In the genomic region with DNA sequence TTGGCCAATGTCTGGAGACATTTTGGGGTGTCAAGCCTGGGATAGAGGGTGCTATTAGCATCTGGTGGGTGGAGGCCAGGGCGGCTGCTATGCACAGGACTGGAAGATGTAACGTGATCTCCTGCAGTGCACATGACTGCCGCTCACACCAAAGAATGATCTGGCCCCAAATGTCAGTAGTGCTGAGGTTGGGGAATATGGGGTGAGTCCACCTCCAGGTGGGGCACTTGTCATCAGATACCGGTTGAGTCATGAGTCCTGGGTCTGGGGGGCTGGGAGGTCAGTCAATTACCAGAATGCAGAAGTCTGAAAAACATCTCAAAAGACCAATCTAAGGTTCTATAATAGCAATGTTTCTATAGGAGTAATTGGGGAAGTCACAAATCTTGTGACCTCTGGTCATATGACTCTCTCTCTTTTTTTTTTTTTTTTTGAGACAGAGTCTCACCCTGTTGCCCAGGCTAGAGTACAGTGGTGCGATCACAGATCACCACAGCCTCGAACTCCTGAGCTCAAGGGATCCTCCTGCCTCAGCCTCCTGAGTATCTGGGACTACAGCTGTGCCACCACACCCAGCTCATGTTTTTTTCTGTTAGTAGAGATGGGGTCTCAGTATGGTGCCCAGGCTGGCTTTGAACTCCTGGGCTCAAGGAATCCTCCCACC, we compare ENCODE assay signal across 14 cellular contexts. TPM values are rescaled to one million over a fixed set of nuclear protein-coding genes. Genes with fewer than 3 reads are reported as not detected.
DNase-seq lines count a peak whose midpoint lies in the region; ATAC-seq, FAIRE-seq and TF ChIP-seq lines count a peak whose summit lies in the region.
"Had no signal": no experiment of that assay in that cellular context is flagged by ENCODE, and none has a peak within 500 bp of the region (broad histone marks: within the 10 kb centered on the region; RNA-seq: fewer than 3 reads in every experiment).

No MANE protein-coding gene starts in this region.

- no peak overlapping the region for H3K4me3 Mint-ChIP-seq in T-helper 17 cell
- H3K4me3 Mint-ChIP-seq in activated naive CD8-positive, alpha-beta T cell treated with anti-CD3 and anti-CD28 coated beads, Interleukin-2, amount 50 U/mL, for 24 hours, result no peak overlapping the region
- H3K4me3 Mint-ChIP-seq: brain had no signal

- CTCF ChIA-PET in A549 (lab: Yijun Ruan, JAX), result interaction anchor here (3.2 kb wide), 1 partner anchor 9 kb away, joined by 15 read pairs; no protein-coding TSS in a partner anchor
- CTCF ChIA-PET in IMR-90 (lab: Yijun Ruan, JAX), result interaction anchor here (0.6 kb wide), 1 partner anchor 94 kb away, joined by 3 read pairs; no protein-coding TSS in a partner anchor

- H3K4me2 ChIP-seq in A549 (0 out of 3 replicates have a peak overlapping the region, but pooled peaks have one; percentile 0), IMR-90 (ENCODE audit: low read depth, low read length) (no peak overlapping the region), hepatocyte (no peak overlapping the region)
- H3K4me2 ChIP-seq: BLaER1 had no signal

- peaks cover 39% of the 10 kb centered on the region for H3K27me3 Mint-ChIP-seq in T-helper 17 cell
- H3K27me3 Mint-ChIP-seq in activated naive CD8-positive, alpha-beta T cell treated with anti-CD3 and anti-CD28 coated beads, Interleukin-2, amount 50 U/mL, for 24 hours, result peaks cover 3% of the 10 kb centered on the region

- no peak for FAIRE-seq in A549 (lab: Jason Lieb, UNC)

- H3K18ac ChIP-seq in IMR-90 (ENCODE audit: low read depth, low read length), result no peak overlapping the region

- 69% methylated on average over 6 of the region's 6 CpGs for WGBS in A549 (ENCODE audit: missing lambda C conversion rate)
- no CpG with 5 or more reads among the region's 6 CpGs for WGBS in IMR-90 (ENCODE audit: extremely low coverage in 2 of 2, insufficient read length in 1 of 2), 2 experiments
- 65% methylated on average over 6 of the region's 6 CpGs for WGBS in hepatocyte (ENCODE audit: low lambda C conversion rate, missing lambda C conversion rate)

- H2BK120ac ChIP-seq in IMR-90 (ENCODE audit: low read depth, low read length), result no peak overlapping the region

- no peaks in the 10 kb centered on the region for H3K9me1 ChIP-seq in IMR-90 (ENCODE audit: insufficient read depth, low read length)

- no peak overlapping the region for H4K8ac ChIP-seq in IMR-90 (ENCODE audit: low read depth in 2 of 2, low read length in 2 of 2)

- H2BK5ac ChIP-seq in IMR-90 (ENCODE audit: low read depth, low read length, poor library complexity, severe bottlenecking), result no peak overlapping the region

- no TSS peak for BruUV-seq in IMR-90 (replicated peaks; lab: Mats Ljungman, UMichigan)

- TF ChIP-seq POLR2A in A549 (IDR thresholded peaks at IDR 0.05; ENCODE audit: low read length), result no peak
- TF ChIP-seq POLR2A in IMR-90 (IDR thresholded peaks at IDR 0.05; ENCODE audit: low read depth, low read length), result no peak

- intact Hi-C loops in IMR-90 (cut with micrococcal nuclease), result no loop called here
- intact Hi-C loops in left lung (cut with DNase I), result no loop called here

- POLR2A ChIA-PET in A549 (lab: Yijun Ruan, JAX) (no interaction called here), IMR-90 (lab: Charles Lee; ENCODE audit: unreplicated experiment) (no interaction called here)

- H2AK9ac ChIP-seq in IMR-90 (replicated peaks; ENCODE audit: low read depth, low read length, poor library complexity), result no peak overlapping the region

- peaks cover 60% of the 10 kb centered on the region for H3K4me1 ChIP-seq in A549
- H3K4me1 ChIP-seq in IMR-90 (ENCODE audit: control insufficient read depth, insufficient read depth, low read length), result no peaks in the 10 kb centered on the region
- peaks cover 0 to 21% of the 10 kb centered on the region in 2 donors for H3K4me1 ChIP-seq in left lung
- H3K4me1 ChIP-seq in hepatocyte (ENCODE audit: insufficient read depth), result peaks cover 10% of the 10 kb centered on the region

- no peak overlapping the region for H4K91ac ChIP-seq in IMR-90 (ENCODE audit: insufficient read depth, low read depth, low read length)

- H3K9me3 ChIP-seq in A549 (no peaks in the 10 kb centered on the region), IMR-90 (ENCODE audit: control insufficient read depth, insufficient read depth, low read length) (no peaks in the 10 kb centered on the region), T-helper 17 cell (ENCODE audit: control insufficient read depth, low read length, poor library complexity, severe bottlenecking) (no peaks in the 10 kb centered on the region), left lung (no peaks in the 10 kb centered on the region), hepatocyte (ENCODE audit: low read depth) (no peaks in the 10 kb centered on the region)
- H3K9me3 ChIP-seq: BLaER1 had no signal

- no peaks in the 10 kb centered on the region for H3K79me2 ChIP-seq in hepatocyte

- no peaks in the 10 kb centered on the region for H3K4me1 Mint-ChIP-seq in T-helper 17 cell
- no peaks in the 10 kb centered on the region for H3K4me1 Mint-ChIP-seq in activated naive CD8-positive, alpha-beta T cell treated with anti-CD3 and anti-CD28 coated beads, Interleukin-2, amount 50 U/mL, for 24 hours

- no peak overlapping the region for H3K9ac ChIP-seq in IMR-90 (ENCODE audit: low read depth, low read length)
- H3K9ac ChIP-seq: BLaER1 had no signal

- no peak overlapping the region for H3K14ac ChIP-seq in IMR-90 (replicated peaks; ENCODE audit: low read depth, low read length)

- H4K20me1 ChIP-seq in IMR-90 (ENCODE audit: insufficient read depth, low read length) (no peaks in the 10 kb centered on the region), hepatocyte (ENCODE audit: insufficient read depth, poor library complexity, severe bottlenecking) (no peaks in the 10 kb centered on the region)
- H4K20me1 ChIP-seq: BLaER1 had no signal

- DNase-seq in A549 (ENCODE audit: low read depth in 1 of 2, low spot score in 1 of 2) (peak in 1 of 2 experiments; percentile 40), IMR-90 (no peak), T-helper 17 cell (no peak), left lung (peak in 1 of 2 donors; percentile 64), hepatocyte (ENCODE audit: low spot score) (no peak), DMS153 treated with DMSO at 0.1 percent for 48 hours (lab: John Stamatoyannopoulos, UW; ENCODE audit: unreplicated experiment) (no peak)
- DNase-seq in activated CD8-positive, alpha-beta memory T cell treated with anti-CD3 and anti-CD28 coated beads, Interleukin-2, amount 50 U/mL, for 4 hours, result no peak
- DNase-seq in activated naive CD8-positive, alpha-beta T cell treated with anti-CD3 and anti-CD28 coated beads, Interleukin-2, amount 50 U/mL, for 24 hours, result no peak
- DNase-seq: activated T-cell treated with anti-CD3 and anti-CD28 coated beads, Interleukin-2, amount 50 U/mL, for 48 hours; islet precursor cell; NCI-H1092 treated with DMSO at 0.1 percent for 48 hours had no signal

- H3K9me3 Mint-ChIP-seq in activated naive CD8-positive, alpha-beta T cell treated with anti-CD3 and anti-CD28 coated beads, Interleukin-2, amount 50 U/mL, for 24 hours, result no peaks in the 10 kb centered on the region
- H3K9me3 Mint-ChIP-seq: brain had no signal

- TF ChIP-seq RAD21 in A549 (conservative IDR thresholded peaks at IDR 0.05 in 1 of 2, IDR thresholded peaks at IDR 0.05 in 1 of 2), result no peak
- no peak for TF ChIP-seq RAD21 in IMR-90 (IDR thresholded peaks at IDR 0.05; ENCODE audit: low read length)

- H2AFZ ChIP-seq in IMR-90 (replicated peaks; ENCODE audit: low read length, poor library complexity) (no peak overlapping the region), hepatocyte (no peak overlapping the region)

- peak; percentile 13 to 23; a peak in 1 of 6 replicates for ATAC-seq in A549
- ATAC-seq in IMR-90 (ENCODE audit: low read depth), result peak; percentile 66
- peak; percentile 36 for ATAC-seq in T-helper 17 cell
- peak; percentile 64 for ATAC-seq in left lung
- no peak for ATAC-seq in activated naive CD8-positive, alpha-beta T cell treated with anti-CD3 and anti-CD28 coated beads, Interleukin-2, amount 50 U/mL, for 24 hours

- in situ Hi-C loops in IMR-90 (cut with MboI; ENCODE audit: low sequenced_read_pairs), result no loop called here

- no peak overlapping the region for H2AK5ac ChIP-seq in IMR-90 (ENCODE audit: low read depth, low read length)

- no peak for TF ChIP-seq EP300 in A549 (IDR thresholded peaks at IDR 0.05)

- H3K36me3 Mint-ChIP-seq in T-helper 17 cell (ENCODE audit: low read depth), result peaks cover 2% of the 10 kb centered on the region
- no peaks in the 10 kb centered on the region for H3K36me3 Mint-ChIP-seq in activated naive CD8-positive, alpha-beta T cell treated with anti-CD3 and anti-CD28 coated beads, Interleukin-2, amount 50 U/mL, for 24 hours (ENCODE audit: low read depth)
- H3K36me3 Mint-ChIP-seq: brain had no signal

- no peak for TF ChIP-seq CTCF in A549 (IDR thresholded peaks at IDR 0.05)
- no peak for TF ChIP-seq CTCF in IMR-90 (conservative IDR thresholded peaks at IDR 0.05; ENCODE audit: low read depth, low read length)
- TF ChIP-seq CTCF in left lung (IDR thresholded peaks at IDR 0.05), result no peak
- no peak for TF ChIP-seq CTCF in hepatocyte (IDR thresholded peaks at IDR 0.05; ENCODE audit: poor library complexity)

- peak overlapping the region; percentile 72 to 87 for H3K27ac ChIP-seq in A549
- H3K27ac ChIP-seq in IMR-90 (ENCODE audit: insufficient read depth, low read length), result no peak overlapping the region
- H3K27ac ChIP-seq in left lung, result peak overlapping the region; percentile 17 to 53
- no peak overlapping the region for H3K27ac ChIP-seq in hepatocyte
- H3K27ac ChIP-seq: BLaER1 had no signal

- H3K4me3 ChIP-seq in A549 (no peak overlapping the region), IMR-90 (ENCODE audit: insufficient read depth, low read depth, low read length) (no peak overlapping the region), left lung (no peak overlapping the region), hepatocyte (no peak overlapping the region)
- H3K4me3 ChIP-seq: BLaER1 had no signal

- H3K4ac ChIP-seq in IMR-90 (ENCODE audit: low read depth, low read length), result no peak overlapping the region

- H3K27ac Mint-ChIP-seq in T-helper 17 cell, result no peak overlapping the region
- no peak overlapping the region for H3K27ac Mint-ChIP-seq in activated naive CD8-positive, alpha-beta T cell treated with anti-CD3 and anti-CD28 coated beads, Interleukin-2, amount 50 U/mL, for 24 hours

- H3K56ac ChIP-seq in IMR-90 (ENCODE audit: extremely low read depth, insufficient read depth, low read length), result no peak overlapping the region

- no peaks in the 10 kb centered on the region for H3K9me2 ChIP-seq in hepatocyte (replicated peaks; ENCODE audit: insufficient read depth)

- no peak overlapping the region for H4K5ac ChIP-seq in IMR-90 (ENCODE audit: low read depth, low read length)

- H3K36me3 ChIP-seq in IMR-90 (ENCODE audit: control insufficient read depth, insufficient read depth, low read length) (no peaks in the 10 kb centered on the region), left lung (no peaks in the 10 kb centered on the region), hepatocyte (replicated peaks; ENCODE audit: insufficient read depth, low read depth) (no peaks in the 10 kb centered on the region)
- H3K36me3 ChIP-seq: BLaER1 had no signal

- H3K79me1 ChIP-seq in IMR-90 (ENCODE audit: low read depth in 1 of 2, low read length in 2 of 2), result no peaks in the 10 kb centered on the region

- peaks cover 3% of the 10 kb centered on the region; the same call in 1 of the 2 replicates for H3K27me3 ChIP-seq in IMR-90 (ENCODE audit: control insufficient read depth, insufficient read depth, low read length)
- H3K27me3 ChIP-seq in left lung, result peaks cover 0 to 3% of the 10 kb centered on the region in 2 donors
- no peaks in the 10 kb centered on the region for H3K27me3 ChIP-seq in hepatocyte
- H3K27me3 ChIP-seq: BLaER1 had no signal

- no peak overlapping the region for H2BK20ac ChIP-seq in IMR-90 (ENCODE audit: low read depth, low read length)

- dilution Hi-C loops in IMR-90 (cut with HindIII; ENCODE audit: low sequenced_read_pairs, unreplicated experiment), result no loop called here

- H2BK15ac ChIP-seq in IMR-90 (ENCODE audit: low read depth, low read length), result no peak overlapping the region

- no peak overlapping the region for H3K23ac ChIP-seq in IMR-90 (ENCODE audit: low read depth, low read length)

RNA-seq across cellular contexts. Expression of a gene that starts 6.0 kb away (rescaled TPM):
- polyA plus RNA-seq in A549 (2011; rRNA removed) (21.0 and 22.0 TPM in 2 replicates), A549 (2017; fragmentation: RNase III; extraction: RNeasy Plus Mini Kit Qiagen cat#74134 plus additional on column Dnase treatment) (26.3 to 28.0 TPM (median 26.7 TPM) in 3 replicates), IMR-90 (2012; rRNA removed) (10.9 and 13.4 TPM in 2 replicates), hepatocyte (24.7 and 26.7 TPM in 2 replicates)
- polyA plus RNA-seq in A549 (2012; cell fraction: cytosol; rRNA removed), result 45.0 and 55.4 TPM in 2 replicates
- polyA plus RNA-seq in A549 (2012; cell fraction: nucleus; rRNA removed), result 41.1 and 51.2 TPM in 2 replicates
- polyA minus RNA-seq in A549 (2011; rRNA and poly(A)+ RNA removed), result 10.7 and 18.6 TPM in 2 replicates
- total RNA-seq in IMR-90 (2012; rRNA removed) (5.6 and 6.3 TPM in 2 replicates), T-helper 17 cell (under 1 TPM in 1 of 2 donors, not detected in 1; 0.42 TPM), left lung (10 to 100 TPM; 12.9 to 13.8 TPM), hepatocyte (10.3 and 13.8 TPM in 2 replicates)
- 13.3 and 17.0 TPM in 2 replicates for polyA plus RNA-seq in IMR-90 (2012; cell fraction: cytosol; rRNA removed)
- 6.4 and 14.7 TPM in 2 replicates for polyA plus RNA-seq in IMR-90 (2012; cell fraction: nucleus; rRNA removed; ENCODE audit: low replicate concordance)

RNA-seq across cellular contexts. Expression of a gene that starts 12.5 kb away (rescaled TPM):
- polyA plus RNA-seq in A549 (2011; rRNA removed), result 3.7 and 3.9 TPM in 2 replicates
- 6.4 and 8.1 TPM in 2 replicates for polyA plus RNA-seq in A549 (2012; cell fraction: cytosol; rRNA removed)
- polyA plus RNA-seq in A549 (2012; cell fraction: nucleus; rRNA removed), result 10.0 and 10.8 TPM in 2 replicates
- 5.4 to 7.3 TPM (median 6.5 TPM) in 3 replicates for polyA plus RNA-seq in A549 (2017; fragmentation: RNase III; extraction: RNeasy Plus Mini Kit Qiagen cat#74134 plus additional on column Dnase treatment)
- polyA minus RNA-seq in A549 (2011; rRNA and poly(A)+ RNA removed), result 3.8 and 4.2 TPM in 2 replicates
- not detected in 2 replicates for total RNA-seq in IMR-90 (2012; rRNA removed)
- not detected in 2 replicates for polyA plus RNA-seq in IMR-90 (2012; rRNA removed)
- polyA plus RNA-seq in IMR-90 (2012; cell fraction: cytosol; rRNA removed), result not detected in 2 replicates
- polyA plus RNA-seq in IMR-90 (2012; cell fraction: nucleus; rRNA removed; ENCODE audit: low replicate concordance), result not detected in 2 replicates
- not detected for total RNA-seq in T-helper 17 cell
- 1 to 10 TPM; 1.5 to 3.2 TPM for total RNA-seq in left lung
- total RNA-seq in hepatocyte, result 0.43 and 1.3 TPM in 2 replicates
- polyA plus RNA-seq in hepatocyte, result 0.39 and 1.1 TPM in 2 replicates
- total RNA-seq: epithelial cell of proximal tubule had no signal

RNA-seq across cellular contexts. Expression of a gene that starts 55.4 kb away (rescaled TPM):
- polyA plus RNA-seq in A549 (2011; rRNA removed) (not detected in 2 replicates), A549 (2017; fragmentation: RNase III; extraction: RNeasy Plus Mini Kit Qiagen cat#74134 plus additional on column Dnase treatment) (not detected in 3 replicates), IMR-90 (2012; rRNA removed) (not detected in 2 replicates), hepatocyte (0.06 TPM in 1 of 2 replicates, not detected in the other)
- not detected in 2 replicates for polyA plus RNA-seq in A549 (2012; cell fraction: cytosol; rRNA removed)
- 0.01 TPM in 1 of 2 replicates, not detected in the other for polyA plus RNA-seq in A549 (2012; cell fraction: nucleus; rRNA removed)
- polyA minus RNA-seq in A549 (2011; rRNA and poly(A)+ RNA removed), result not detected in 2 replicates
- total RNA-seq in IMR-90 (2012; rRNA removed) (not detected in 2 replicates), T-helper 17 cell (not detected), left lung (not detected), hepatocyte (0.04 and 0.10 TPM in 2 replicates)
- polyA plus RNA-seq in IMR-90 (2012; cell fraction: cytosol; rRNA removed), result not detected in 2 replicates
- not detected in 2 replicates for polyA plus RNA-seq in IMR-90 (2012; cell fraction: nucleus; rRNA removed; ENCODE audit: low replicate concordance)

RNA-seq across cellular contexts. Expression of a gene that starts 57.8 kb away (rescaled TPM):
- polyA plus RNA-seq in A549 (2011; rRNA removed) (13.2 and 22.3 TPM in 2 replicates), A549 (2017; fragmentation: RNase III; extraction: RNeasy Plus Mini Kit Qiagen cat#74134 plus additional on column Dnase treatment) (21.9 to 25.9 TPM (median 25.8 TPM) in 3 replicates), IMR-90 (2012; rRNA removed) (37.1 and 44.5 TPM in 2 replicates), hepatocyte (40.5 and 47.6 TPM in 2 replicates)
- 12.5 and 21.2 TPM in 2 replicates for polyA plus RNA-seq in A549 (2012; cell fraction: cytosol; rRNA removed)
- polyA plus RNA-seq in A549 (2012; cell fraction: nucleus; rRNA removed), result 30.6 and 31.6 TPM in 2 replicates
- 32.2 and 32.4 TPM in 2 replicates for polyA minus RNA-seq in A549 (2011; rRNA and poly(A)+ RNA removed)
- total RNA-seq in IMR-90 (2012; rRNA removed) (7.3 and 8.1 TPM in 2 replicates), T-helper 17 cell (10 to 100 TPM; 14.0 to 19.0 TPM), left lung (10 to 100 TPM; 48.7 to 75.0 TPM), hepatocyte (19.1 and 32.5 TPM in 2 replicates)
- 29.3 and 37.5 TPM in 2 replicates for polyA plus RNA-seq in IMR-90 (2012; cell fraction: cytosol; rRNA removed)
- polyA plus RNA-seq in IMR-90 (2012; cell fraction: nucleus; rRNA removed; ENCODE audit: low replicate concordance), result 12.4 and 18.7 TPM in 2 replicates

Comparison
In these comparisons a context has a peak if more than half of its experiments do, and no peak if none do; other contexts are left out.
1. H3K27ac ChIP-seq: peak in A549 (2 of 2) and left lung (2 of 2); none in IMR-90 (single experiment) and hepatocyte (single experiment).